In the genomic region with DNA sequence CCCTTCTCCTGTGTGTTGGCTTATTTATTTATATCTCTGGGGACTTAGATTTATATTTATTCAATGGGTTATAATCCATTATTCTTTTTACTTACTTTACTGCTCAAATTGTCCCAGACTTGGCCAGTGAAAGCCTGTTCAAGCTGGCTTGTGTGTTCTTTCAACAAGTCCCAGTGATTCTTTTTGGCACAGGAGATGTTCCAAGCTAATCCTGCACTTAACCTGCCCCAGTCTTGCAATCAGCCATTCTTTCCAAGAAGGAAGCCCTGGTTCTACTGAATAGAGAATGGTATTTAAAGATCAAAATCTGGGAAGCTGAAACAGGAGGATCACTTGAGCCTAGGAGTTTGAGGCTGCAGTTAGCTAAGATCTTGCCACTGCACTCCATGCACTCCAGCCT, we compare ENCODE assay signal across 37 cellular contexts.
"Had no signal": no experiment of that assay in that cellular context is flagged by ENCODE, and none has a peak within 500 bp of the region (broad histone marks: within the 10 kb centered on the region; RNA-seq: fewer than 3 reads in every experiment).

No MANE protein-coding gene starts in this region.

- ATAC-seq: activated CD8-positive, alpha-beta memory T cell treated with anti-CD3 and anti-CD28 coated beads, Interleukin-2, amount 10 ng/mL, durations not matched to agents 7 days and 5 days; body of pancreas; PC-3 had no signal

- H3K27ac ChIP-seq: body of pancreas, KMS-11, RWPE1, SJCRH30, SK-N-MC, WERI-Rb-1 had no signal

- H3K4me2 ChIP-seq: KMS-11 had no signal

- DNase-seq: activated CD4-positive, alpha-beta memory T cell treated with anti-CD3 and anti-CD28 coated beads, Interleukin-2, amount 10 ng/mL, durations not matched to agents 7 days and 5 days; activated CD4-positive, alpha-beta T cell treated with anti-CD3 and anti-CD28 coated beads for 1 hour; activated CD4-positive, alpha-beta T cell treated with anti-CD3 and anti-CD28 coated beads for 48 hours; activated CD4-positive, CD25-positive, alpha-beta regulatory T cell; activated CD8-positive, alpha-beta memory T cell treated with anti-CD3 and anti-CD28 coated beads for 24 hours; activated CD8-positive, alpha-beta memory T cell treated with anti-CD3 and anti-CD28 coated beads, Interleukin-2, amount 10 ng/mL, durations not matched to agents 7 days and 5 days; activated CD8-positive, alpha-beta memory T cell treated with anti-CD3 and anti-CD28 coated beads, Interleukin-2, amount 50 U/mL, for 48 hours; activated effector memory CD4-positive, alpha-beta T cell treated with Interleukin-2 at 50 U/mL for 16 hours; activated naive CD4-positive, alpha-beta T cell; activated naive CD4-positive, alpha-beta T cell treated with anti-CD3 and anti-CD28 coated beads, Interleukin-2, amount 50 U/mL, for 16 hours; activated naive CD8-positive, alpha-beta T cell treated with anti-CD3 and anti-CD28 coated beads for 36 hours; activated T-cell treated with anti-CD3 and anti-CD28 coated beads, Interleukin-2, amount 50 U/mL, for 48 hours; amniotic stem cell; body of pancreas; caudate nucleus; NCI-H1092 treated with DMSO at 0.1 percent for 48 hours; NCI-H1417; NCI-H146; NCI-H187; NCI-H2029 treated with DMSO at 0.1 percent for 48 hours; NCI-H2107; NCI-H2171; NCI-H510A; NCI-H526; NCI-H748 treated with DMSO at 0.1 percent for 48 hours; NK-92 treated with Interleukin-12 subunit alpha and Interleukin-12 subunit beta, amount 100 ng/mL, for 24 hours; PC-3; SHP77; SJCRH30; T1000; WERI-Rb-1 had no signal

- H3K27me3 ChIP-seq: body of pancreas, breast epithelium, SJCRH30 had no signal

- FAIRE-seq: astrocyte, RCC 7860 had no signal

- H3K36me3 ChIP-seq: breast epithelium, SJCRH30, WERI-Rb-1 had no signal

- H3K9ac ChIP-seq: KMS-11 had no signal

- H3K4me1 ChIP-seq: body of pancreas, breast epithelium, SJCRH30 had no signal

- H3K9me3 ChIP-seq: body of pancreas, breast epithelium, SJCRH30 had no signal

- H3K4me3 ChIP-seq: body of pancreas, breast epithelium, SJCRH30, SK-N-MC had no signal
